25 cellular contexts compared by ENCODE assay signal in genomic region chr2:74937221-74937880, GRCh38.
"Had no signal": no experiment of that assay in that cellular context is flagged by ENCODE, and none has a peak within 500 bp of the region (broad histone marks: within the 10 kb centered on the region; RNA-seq: fewer than 3 reads in every experiment).

No MANE protein-coding gene starts in this region.

- H3K9me3 Mint-ChIP-seq: mesothelial cell of epicardium; naive B cell; natural killer cell; stimulated activated naive B cell treated with anti-CD40 and anti-IgM and Interleukin-4, amounts not matched to agents 10 μg/mL and 1 μg/mL and 100 μg/mL, for 72 hours had no signal

- H3K27ac Mint-ChIP-seq: mesothelial cell of epicardium; naive B cell; natural killer cell; progenitor cell of endocrine pancreas; stimulated activated naive B cell treated with anti-CD40 and anti-IgM and Interleukin-4, amounts not matched to agents 10 μg/mL and 1 μg/mL and 100 μg/mL, for 72 hours had no signal

- H3K36me3 Mint-ChIP-seq: mesothelial cell of epicardium, naive B cell, natural killer cell had no signal

- H3K27me3 Mint-ChIP-seq: progenitor cell of endocrine pancreas had no signal

- H3K4me3 Mint-ChIP-seq: mesothelial cell of epicardium; naive B cell; natural killer cell; stimulated activated naive B cell treated with anti-CD40 and anti-IgM and Interleukin-4, amounts not matched to agents 10 μg/mL and 1 μg/mL and 100 μg/mL, for 72 hours had no signal

- H3K4me1 Mint-ChIP-seq: naive B cell; natural killer cell; stimulated activated naive B cell treated with anti-CD40 and anti-IgM and Interleukin-4, amounts not matched to agents 10 μg/mL and 1 μg/mL and 100 μg/mL, for 72 hours had no signal

- ATAC-seq: left colon; left lung; lower lobe of right lung; natural killer cell; sciatic nerve; stimulated activated naive B cell treated with anti-CD40 and anti-IgM and Interleukin-4, amounts not matched to agents 10 μg/mL and 1 μg/mL and 100 μg/mL, for 72 hours; stimulated activated naive CD8-positive, alpha-beta T cell treated with anti-CD3 and anti-CD28 coated beads, Interleukin-15, Interleukin-2, amounts not matched to agents 100 U/mL and 50 U/mL, for 24 hours had no signal

- DNase-seq: hippocampal formation; kidney; left colon; left lung; lower lobe of right lung; mesendoderm; naive B cell; natural killer cell; ovary; stimulated activated CD4-positive, alpha-beta T cell treated with anti-CD3 and anti-CD28 coated beads, Interleukin-12 subunit alpha, Interleukin-12 subunit beta, amount 100 ng/mL, for 4 hours; stimulated activated CD4-positive, alpha-beta T cell treated with anti-CD3 and anti-CD28 coated beads, Interleukin-15, amount 100 ng/mL, for 24 hours; stimulated activated CD4-positive, alpha-beta T cell treated with anti-CD3 and anti-CD28 coated beads, Interleukin-2, amount 100 ng/mL, for 24 hours; stimulated activated CD4-positive, alpha-beta T cell treated with anti-CD3 and anti-CD28 coated beads, Interleukin-4, amount 100 ng/mL, for 24 hours; stimulated activated naive B cell treated with anti-CD40 and anti-IgM and Interleukin-4, amounts not matched to agents 10 μg/mL and 1 μg/mL and 100 μg/mL, for 72 hours; stimulated activated naive CD8-positive, alpha-beta T cell treated with anti-CD3 and anti-CD28 coated beads, Interleukin-15, Interleukin-2, amounts not matched to agents 100 U/mL and 50 U/mL, for 24 hours; stomach; testis; thyroid gland; transverse colon; upper lobe of left lung had no signal

- H3K4me3 ChIP-seq: left lung, lower lobe of right lung, ovary, right atrium auricular region, skin epidermis, stomach, testis, thyroid gland, transverse colon, upper lobe of left lung had no signal
